ENCODE assay signal across 10 cellular contexts in the genomic region with DNA sequence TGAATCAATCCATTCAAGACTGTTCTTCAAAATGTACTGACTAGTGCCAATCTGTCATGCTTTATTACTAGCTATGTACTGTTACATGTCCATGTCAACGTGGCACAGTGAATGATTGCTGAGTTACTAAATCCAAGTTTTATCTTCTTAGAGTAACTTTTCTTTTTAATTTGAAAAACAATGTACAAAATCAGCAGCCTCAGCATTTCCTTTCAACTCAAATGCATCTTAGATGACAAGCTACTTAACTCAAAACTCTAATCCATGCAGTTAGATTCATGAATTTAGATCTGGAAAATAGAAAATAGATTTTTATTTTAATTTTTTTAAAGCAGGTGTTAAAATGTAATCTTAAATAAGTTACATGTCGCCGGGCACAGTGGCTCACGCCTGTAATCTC.
"Had no signal": no experiment of that assay in that cellular context is flagged by ENCODE, and none has a peak within 500 bp of the region (broad histone marks: within the 10 kb centered on the region; RNA-seq: fewer than 3 reads in every experiment).

No MANE protein-coding gene starts in this region.

- H3K4me2 ChIP-seq: GM23338 had no signal

- FAIRE-seq: H1 had no signal

- H3K4me3 ChIP-seq: GM23248, GM23338, HAP-1 had no signal

- ATAC-seq: GM23338, HCT116 had no signal

- H3K27ac ChIP-seq: GM23248 had no signal

- H3K9me3 ChIP-seq: HAP-1 had no signal

- H3K9ac ChIP-seq: GM23248 had no signal

- H3K36me3 ChIP-seq: HAP-1 had no signal

- DNase-seq: GM23248, GOT3, H7, H9, HCEC 1CT, HFFc6 had no signal

- H2AFZ ChIP-seq: GM23248, GM23338 had no signal
